17 cellular contexts compared by ENCODE assay signal in genomic region chr2:197672494-197672893, GRCh38. TPM values are rescaled to one million over a fixed set of nuclear protein-coding genes. Genes with fewer than 3 reads are reported as not detected.
"Had no signal": no experiment of that assay in that cellular context is flagged by ENCODE, and none has a peak within 500 bp of the region (broad histone marks: within the 10 kb centered on the region; RNA-seq: fewer than 3 reads in every experiment).

No MANE protein-coding gene starts in this region.

- H3K36me3 Mint-ChIP-seq: activated naive CD8-positive, alpha-beta T cell treated with anti-CD3 and anti-CD28 coated beads for 36 hours had no signal

- H3K27me3 ChIP-seq: esophagus squamous epithelium, right atrium auricular region had no signal

- H3K4me1 Mint-ChIP-seq: activated CD4-positive, alpha-beta T cell treated with anti-CD3 and anti-CD28 coated beads, Interleukin-2, amount 10 ng/mL, durations not matched to agents 24 days and 14 days had no signal

- H3K4me3 Mint-ChIP-seq: activated CD4-positive, alpha-beta T cell treated with anti-CD3 and anti-CD28 coated beads, Interleukin-2, amount 10 ng/mL, durations not matched to agents 24 days and 14 days; activated CD8-positive, alpha-beta T cell treated with anti-CD3 and anti-CD28 coated beads, Interleukin-2, amount 10 ng/mL, durations not matched to agents 7 days and 5 days; activated naive CD8-positive, alpha-beta T cell treated with anti-CD3 and anti-CD28 coated beads for 36 hours; activated T-cell treated with anti-CD3 and anti-CD28 coated beads, Interleukin-2, amount 50 U/mL, for 72 hours had no signal

- H3K4me1 ChIP-seq: esophagus squamous epithelium had no signal

- DNase-seq: activated CD4-positive, alpha-beta T cell treated with anti-CD3 and anti-CD28 coated beads, Interleukin-2, amount 10 ng/mL, durations not matched to agents 24 days and 14 days; activated CD4-positive, CD25-positive, alpha-beta regulatory T cell; activated CD8-positive, alpha-beta memory T cell treated with anti-CD3 and anti-CD28 coated beads, Interleukin-2, amount 50 U/mL, for 4 hours; activated CD8-positive, alpha-beta T cell treated with anti-CD3 and anti-CD28 coated beads, Interleukin-2, amount 10 ng/mL, durations not matched to agents 7 days and 5 days; activated gamma-delta T cell treated with Interleukin-2 at 50 U/mL for 16 hours; activated naive CD8-positive, alpha-beta T cell treated with anti-CD3 and anti-CD28 coated beads for 36 hours; activated T-cell treated with anti-CD3 and anti-CD28 coated beads, Interleukin-2, amount 50 U/mL, for 72 hours; esophagus squamous epithelium; foreskin fibroblast; kidney glomerular epithelial cell; lower lobe of right lung; small intestine; stimulated activated CD4-positive, alpha-beta T cell treated with anti-CD3 and anti-CD28 coated beads, Interleukin-4, amount 100 ng/mL, for 24 hours; stimulated activated naive CD4-positive, alpha-beta T cell treated with Interleukin-2 at 50 U/mL for 16 hours; trophoblast cell had no signal

- H3K36me3 ChIP-seq: esophagus squamous epithelium, lower lobe of right lung, right atrium auricular region had no signal

- H3K27ac ChIP-seq: esophagus squamous epithelium, lower lobe of right lung, right atrium auricular region had no signal

- ATAC-seq: activated CD8-positive, alpha-beta T cell treated with anti-CD3 and anti-CD28 coated beads, Interleukin-2, amount 10 ng/mL, durations not matched to agents 7 days and 5 days; activated T-cell treated with anti-CD3 and anti-CD28 coated beads, Interleukin-2, amount 50 U/mL, for 72 hours; lower lobe of right lung had no signal

- H3K27ac Mint-ChIP-seq: activated CD4-positive, alpha-beta T cell treated with anti-CD3 and anti-CD28 coated beads, Interleukin-2, amount 10 ng/mL, durations not matched to agents 24 days and 14 days; activated CD8-positive, alpha-beta T cell treated with anti-CD3 and anti-CD28 coated beads, Interleukin-2, amount 10 ng/mL, durations not matched to agents 7 days and 5 days; activated naive CD8-positive, alpha-beta T cell treated with anti-CD3 and anti-CD28 coated beads for 36 hours; activated T-cell treated with anti-CD3 and anti-CD28 coated beads, Interleukin-2, amount 50 U/mL, for 72 hours; mesothelial cell of epicardium had no signal

- H3K9me3 Mint-ChIP-seq: activated CD4-positive, alpha-beta T cell treated with anti-CD3 and anti-CD28 coated beads, Interleukin-2, amount 10 ng/mL, durations not matched to agents 24 days and 14 days had no signal

- H3K9me3 ChIP-seq: esophagus squamous epithelium, lower lobe of right lung, right atrium auricular region had no signal

RNA-seq across cellular contexts. Expression of gene RFTN2, which starts 2.9 kb away (rescaled TPM):
- total RNA-seq: activated CD4-positive, alpha-beta T cell treated with anti-CD3 and anti-CD28 coated beads, Interleukin-2, amount 10 ng/mL, durations not matched to agents 24 days and 14 days; activated CD8-positive, alpha-beta T cell treated with anti-CD3 and anti-CD28 coated beads, Interleukin-2, amount 10 ng/mL, durations not matched to agents 7 days and 5 days; activated naive CD8-positive, alpha-beta T cell treated with anti-CD3 and anti-CD28 coated beads for 36 hours; activated T-cell treated with anti-CD3 and anti-CD28 coated beads, Interleukin-2, amount 50 U/mL, for 72 hours had no signal
